ENCODE assay signal across 23 cellular contexts in genomic region chr2:237593036-237593435, GRCh38. TPM values are rescaled to one million over a fixed set of nuclear protein-coding genes. Genes with fewer than 3 reads are reported as not detected.
DNase-seq lines count a peak whose midpoint lies in the region; ATAC-seq and TF ChIP-seq lines count a peak whose summit lies in the region.
"Had no signal": no experiment of that assay in that cellular context is flagged by ENCODE, and none has a peak within 500 bp of the region (broad histone marks: within the 10 kb centered on the region; RNA-seq: fewer than 3 reads in every experiment).

No MANE protein-coding gene starts in this region.

- TF ChIP-seq CTCF in cardiac muscle cell (IDR thresholded peaks at IDR 0.05; ENCODE audit: low read depth, low read length) (no peak), right atrium auricular region (IDR thresholded peaks at IDR 0.05) (no peak), esophagus muscularis mucosa (IDR thresholded peaks at IDR 0.05) (no peak)

- H2AK5ac ChIP-seq in trophoblast cell (ENCODE audit: low read length), result no peak overlapping the region

- H4K12ac ChIP-seq in trophoblast cell (ENCODE audit: low read depth, low read length), result no peak overlapping the region

- H3K27ac ChIP-seq in cardiac muscle cell (peak overlapping the region; percentile 87), right atrium auricular region (no peak overlapping the region), esophagus muscularis mucosa (replicated peaks in 1 of 4) (peak overlapping the region; percentile 78 to 85 (median 82)), trophoblast cell (ENCODE audit: low read depth, low read length) (no peak overlapping the region)
- H3K27ac ChIP-seq: 22Rv1, SK-N-MC had no signal

- intact Hi-C loops in esophagus muscularis mucosa (cut with DNase I), result no loop called here

- H3K18ac ChIP-seq in trophoblast cell (ENCODE audit: low read length), result no peak overlapping the region

- no peak overlapping the region for H4K8ac ChIP-seq in trophoblast cell (ENCODE audit: low read depth, low read length)

- 100% methylated on average over 1 of the region's 10 CpGs for WGBS in esophagus muscularis mucosa
- WGBS in trophoblast cell (ENCODE audit: extremely low coverage, insufficient coverage, insufficient read length), result no CpG with 5 or more reads among the region's 10 CpGs

- no peak overlapping the region for H3K9ac ChIP-seq in trophoblast cell (ENCODE audit: low read length)

- TF ChIP-seq EP300 in esophagus muscularis mucosa (IDR thresholded peaks at IDR 0.05), result no peak

- peak overlapping the region; percentile 22 for H4K91ac ChIP-seq in trophoblast cell (ENCODE audit: low read depth, low read length)

- TF ChIP-seq POLR2A in esophagus muscularis mucosa (IDR thresholded peaks at IDR 0.05; ENCODE audit: low read depth), result no peak

- H2BK5ac ChIP-seq in trophoblast cell (ENCODE audit: low read depth, low read length, poor library complexity), result no peak overlapping the region

- no peak overlapping the region for H3K4ac ChIP-seq in trophoblast cell (ENCODE audit: low read depth, low read length)

- DNase-seq in cardiac muscle cell (ENCODE audit: low read depth in 1 of 2, low spot score in 1 of 2) (no peak), right atrium auricular region (ENCODE audit: low spot score) (no peak), esophagus muscularis mucosa (ENCODE audit: extremely low spot score) (no peak), trophoblast cell (peak in 1 of 2 donors; percentile 75), HK-2 (ENCODE audit: unreplicated experiment) (no peak)
- DNase-seq in NK-92 treated with Interleukin-12 subunit alpha and Interleukin-12 subunit beta, amount 100 ng/mL, for 24 hours (lab: John Stamatoyannopoulos, UW), result no peak
- DNase-seq: Calu3; CD4-positive, alpha-beta T cell; H9; NCI-H1105; NCI-H1694; NCI-H2081 treated with DMSO at 0.1 percent for 48 hours; NCI-H510A; NCI-H774; OCI-M1; SHP77 had no signal

- H3K36me3 ChIP-seq in cardiac muscle cell (no peaks in the 10 kb centered on the region), right atrium auricular region (no peaks in the 10 kb centered on the region), esophagus muscularis mucosa (no peaks in the 10 kb centered on the region), trophoblast cell (ENCODE audit: control insufficient read depth in 1 of 2, insufficient read depth in 2 of 2, low read length in 2 of 2) (no peaks in the 10 kb centered on the region)

- H2AFZ ChIP-seq in trophoblast cell (ENCODE audit: insufficient read depth, low read length, poor library complexity), result no peak overlapping the region

- peaks cover 37% of the 10 kb centered on the region for H3K4me1 ChIP-seq in cardiac muscle cell (ENCODE audit: low read depth)
- H3K4me1 ChIP-seq in right atrium auricular region, result peaks cover 0 to 23% of the 10 kb centered on the region in 2 donors
- peaks cover 32 to 56% (median 46%) of the 10 kb centered on the region in 4 donors for H3K4me1 ChIP-seq in esophagus muscularis mucosa
- peaks cover 31 to 41% of the 10 kb centered on the region in 2 experiments for H3K4me1 ChIP-seq in trophoblast cell (ENCODE audit: control insufficient read depth in 1 of 2, insufficient read depth in 2 of 2, low read length in 2 of 2)

- ATAC-seq in GM21529 (IDR thresholded peaks at IDR 0.05; ENCODE audit: unreplicated experiment), result no peak
- no peak for ATAC-seq in HG03439 (IDR thresholded peaks at IDR 0.05; ENCODE audit: unreplicated experiment)

- peaks cover 17% of the 10 kb centered on the region for H3K79me1 ChIP-seq in trophoblast cell (ENCODE audit: low read length)

- no peak overlapping the region for H3K4me2 ChIP-seq in trophoblast cell (ENCODE audit: low read length)

- H3K79me2 ChIP-seq in trophoblast cell (ENCODE audit: control insufficient read depth, insufficient read depth, low read length, poor library complexity), result peaks cover 2% of the 10 kb centered on the region

- no peaks in the 10 kb centered on the region for H3K27me3 ChIP-seq in cardiac muscle cell
- H3K27me3 ChIP-seq in right atrium auricular region, result no peaks in the 10 kb centered on the region
- no peaks in the 10 kb centered on the region for H3K27me3 ChIP-seq in esophagus muscularis mucosa
- H3K27me3 ChIP-seq in trophoblast cell (ENCODE audit: insufficient read depth, low read length), result no peaks in the 10 kb centered on the region

- peak overlapping the region; percentile 9 for H2BK12ac ChIP-seq in trophoblast cell (ENCODE audit: low read length)

- H3K14ac ChIP-seq in trophoblast cell (ENCODE audit: low read length), result no peak overlapping the region

- H3K9me3 ChIP-seq in cardiac muscle cell (ENCODE audit: low read depth) (no peaks in the 10 kb centered on the region), right atrium auricular region (no peaks in the 10 kb centered on the region), esophagus muscularis mucosa (no peaks in the 10 kb centered on the region), trophoblast cell (ENCODE audit: insufficient read depth, low read depth, low read length) (peaks cover 1% of the 10 kb centered on the region)

- H3K23ac ChIP-seq in trophoblast cell (ENCODE audit: low read length), result no peak overlapping the region

- H3K4me3 ChIP-seq in cardiac muscle cell (no peak overlapping the region), right atrium auricular region (no peak overlapping the region), esophagus muscularis mucosa (no peak overlapping the region), trophoblast cell (ENCODE audit: low read depth, low read length) (no peak overlapping the region)
- H3K4me3 ChIP-seq: SK-N-MC had no signal

- H2BK120ac ChIP-seq in trophoblast cell (ENCODE audit: insufficient read depth, low read length, poor library complexity), result no peak overlapping the region

RNA-seq across cellular contexts. Expression of gene RAB17, which starts 2.5 kb away (rescaled TPM):
- total RNA-seq in cardiac muscle cell (2.9 and 4.7 TPM in 2 replicates), right atrium auricular region (1 to 10 TPM; 1.0 to 4.5 TPM), esophagus muscularis mucosa (1 to 10 TPM in 2 of 4 donors, under 1 TPM in 2; 0.83 to 3.7 (median 1.4) TPM)
- 1.4 and 3.1 TPM in 2 replicates for polyA plus RNA-seq in cardiac muscle cell
- polyA plus RNA-seq in trophoblast cell (2013), result 15.7 and 16.1 TPM in 2 replicates
- total RNA-seq: CD4-positive, alpha-beta T cell had no signal

RNA-seq across cellular contexts. Expression of gene PRLH, which starts 26.7 kb away (rescaled TPM):
- total RNA-seq in cardiac muscle cell (not detected in 2 replicates), right atrium auricular region (not detected), esophagus muscularis mucosa (not detected)
- polyA plus RNA-seq in cardiac muscle cell, result not detected in 2 replicates
- polyA plus RNA-seq in trophoblast cell (2013), result not detected in 2 replicates
- total RNA-seq: Calu3; CD4-positive, alpha-beta T cell; H9; LHCN-M2; RPMI7951 had no signal
- polyA plus RNA-seq: AG04450 had no signal

RNA-seq across cellular contexts. Expression of gene LRRFIP1, which starts 34.4 kb away (rescaled TPM):
- total RNA-seq in cardiac muscle cell (66.3 and 95.3 TPM in 2 replicates), right atrium auricular region (10 to 100 TPM; 71.2 to 88.5 TPM), esophagus muscularis mucosa (100 to 1,000 TPM; 142 to 213 (median 191) TPM)
- 90.9 and 125 TPM in 2 replicates for polyA plus RNA-seq in cardiac muscle cell
- polyA plus RNA-seq in trophoblast cell (2013), result 51.0 and 58.1 TPM in 2 replicates

Comparison
In these comparisons a context has a peak if more than half of its experiments do, and no peak if none do; other contexts are left out.
1. H3K27ac ChIP-seq: peak in cardiac muscle cell (single experiment) and esophagus muscularis mucosa (4 of 4); none in right atrium auricular region (0 of 2) and trophoblast cell (single experiment).